Comparison of ENCODE assay signal across 22 cellular contexts in genomic region chr21:32332463-32332951, GRCh38. TPM values are rescaled to one million over a fixed set of nuclear protein-coding genes. Genes with fewer than 3 reads are reported as not detected.
DNase-seq lines count a peak whose midpoint lies in the region; ATAC-seq, FAIRE-seq and TF ChIP-seq lines count a peak whose summit lies in the region.
"Had no signal": no experiment of that assay in that cellular context is flagged by ENCODE, and none has a peak within 500 bp of the region (broad histone marks: within the 10 kb centered on the region; RNA-seq: fewer than 3 reads in every experiment).

No MANE protein-coding gene starts in this region.

- H3K36me3 ChIP-seq in keratinocyte (ENCODE audit: control insufficient read depth in 2 of 2, extremely low read depth in 1 of 2, insufficient read depth in 2 of 2, low read length in 2 of 2) (peaks cover 43 to 69% of the 10 kb centered on the region in 2 experiments), PC-9 (ENCODE audit: low read depth) (no peaks in the 10 kb centered on the region), H7 (replicated peaks; ENCODE audit: control insufficient read depth, insufficient read depth, low read length) (peaks cover 28% of the 10 kb centered on the region)

- no peak overlapping the region for H3K9ac ChIP-seq in keratinocyte (ENCODE audit: control insufficient read depth, extremely low read depth, insufficient read depth, low read length)
- H3K9ac ChIP-seq: KMS-11 had no signal

- no peaks in the 10 kb centered on the region for H3K79me2 ChIP-seq in keratinocyte (ENCODE audit: control insufficient read depth, insufficient read depth, low read length)
- no peaks in the 10 kb centered on the region for H3K79me2 ChIP-seq in PC-9 (ENCODE audit: low read depth)

- no TSS peak for BruUV-seq in PC-9 (replicated peaks; lab: Mats Ljungman, UMichigan)

- H3K4me2 ChIP-seq in keratinocyte (ENCODE audit: control insufficient read depth, extremely low read depth, insufficient read depth, low read depth, low read length) (no peak overlapping the region), PC-9 (no peak overlapping the region)
- H3K4me2 ChIP-seq: KMS-11 had no signal

- peak overlapping the region; percentile 46 to 86 for H3K27ac Mint-ChIP-seq in natural killer cell
- peak overlapping the region in 1 of 2 donors; percentile 30 for H3K27ac Mint-ChIP-seq in natural killer cell treated with Interleukin-12 subunit alpha and Interleukin-12 subunit beta and Interleukin-15 and Interleukin-18, amount 100 ng/mL, for 72 hours
- peak overlapping the region; percentile 44 for H3K27ac Mint-ChIP-seq in central memory CD8-positive, alpha-beta T cell (ENCODE audit: low read depth)
- no peak overlapping the region for H3K27ac Mint-ChIP-seq in activated CD8-positive, alpha-beta memory T cell treated with anti-CD3 and anti-CD28 coated beads, Interleukin-2, amount 10 ng/mL, durations not matched to agents 7 days and 5 days

- TF ChIP-seq CTCF in natural killer cell (IDR thresholded peaks at IDR 0.05) (no peak), keratinocyte (optimal IDR thresholded peaks at IDR 0.05 in 1 of 3, IDR thresholded peaks at IDR 0.05 in 1 of 3, conservative IDR thresholded peaks at IDR 0.05 in 1 of 3; ENCODE audit: extremely low read depth in 1 of 3, insufficient read depth in 2 of 3, low read length in 3 of 3) (no peak), PC-9 (conservative IDR thresholded peaks at IDR 0.05) (no peak)

- intact Hi-C loops in natural killer cell (cut with micrococcal nuclease) = loop anchor here (5.0 kb wide), 1 partner anchor 480 kb away; a partner anchor contains a TSS
- intact Hi-C loops in PC-9 (cut with micrococcal nuclease; ENCODE audit: unreplicated experiment) = no loop called here

- no peaks in the 10 kb centered on the region for H3K4me1 ChIP-seq in keratinocyte (ENCODE audit: control insufficient read depth, extremely low read depth, insufficient read depth, low read length)
- no peaks in the 10 kb centered on the region for H3K4me1 ChIP-seq in PC-9 (replicated peaks; ENCODE audit: insufficient read depth)

- H3K36me3 Mint-ChIP-seq in natural killer cell = peaks cover 28% of the 10 kb centered on the region
- peaks cover 36% of the 10 kb centered on the region for H3K36me3 Mint-ChIP-seq in natural killer cell treated with Interleukin-12 subunit alpha and Interleukin-12 subunit beta and Interleukin-15 and Interleukin-18, amount 100 ng/mL, for 72 hours
- peaks cover 42% of the 10 kb centered on the region for H3K36me3 Mint-ChIP-seq in central memory CD8-positive, alpha-beta T cell (ENCODE audit: insufficient read depth)
- peaks cover 60% of the 10 kb centered on the region for H3K36me3 Mint-ChIP-seq in activated CD8-positive, alpha-beta memory T cell treated with anti-CD3 and anti-CD28 coated beads, Interleukin-2, amount 10 ng/mL, durations not matched to agents 7 days and 5 days

- CTCF ChIA-PET in PC-9 (lab: Charles Lee) = no interaction called here
- CTCF ChIA-PET in activated CD8-positive, alpha-beta memory T cell treated with anti-CD3 and anti-CD28 coated beads, Interleukin-2, amount 10 ng/mL, durations not matched to agents 7 days and 5 days (lab: Charles Lee) = no interaction called here

- H3K9me3 ChIP-seq in keratinocyte (ENCODE audit: control insufficient read depth, low read depth, low read length) (no peaks in the 10 kb centered on the region), PC-9 (ENCODE audit: insufficient read depth, low read depth) (no peaks in the 10 kb centered on the region)
- H3K9me3 ChIP-seq: MG63 had no signal

- ATAC-seq in natural killer cell (no peak), GM21515 (IDR thresholded peaks at IDR 0.05; ENCODE audit: unreplicated experiment) (no peak)
- ATAC-seq in natural killer cell treated with Interleukin-12 subunit alpha and Interleukin-12 subunit beta and Interleukin-15 and Interleukin-18, amount 100 ng/mL, for 72 hours = no peak
- ATAC-seq in central memory CD8-positive, alpha-beta T cell (replicated peaks; ENCODE audit: extremely low read depth, poor library complexity, severe bottlenecking) = no peak
- no peak for ATAC-seq in activated CD8-positive, alpha-beta memory T cell treated with anti-CD3 and anti-CD28 coated beads, Interleukin-2, amount 10 ng/mL, durations not matched to agents 7 days and 5 days
- ATAC-seq: Right ventricle myocardium inferior had no signal

- no peak for DNase-seq in natural killer cell
- DNase-seq in natural killer cell treated with Interleukin-12 subunit alpha and Interleukin-12 subunit beta and Interleukin-15 and Interleukin-18, amount 100 ng/mL, for 72 hours (ENCODE audit: low spot score) = no peak
- DNase-seq in central memory CD8-positive, alpha-beta T cell (ENCODE audit: low spot score in 2 of 2) = no peak
- DNase-seq in keratinocyte (ENCODE audit: low read depth, low spot score) = no peak
- DNase-seq in PC-9 = no peak
- no peak for DNase-seq in activated CD8-positive, alpha-beta memory T cell treated with anti-CD3 and anti-CD28 coated beads, Interleukin-2, amount 10 ng/mL, durations not matched to agents 7 days and 5 days
- DNase-seq in H7 = no peak
- DNase-seq: 8988T; COR-L47; DMS153; EL; GOT3; MG63; NCI-H1092 treated with DMSO at 0.1 percent for 48 hours; NCI-H1694; NCI-H2107; NCI-H345; NCI-H69; NK-92 treated with Interleukin-12 subunit alpha and Interleukin-12 subunit beta, amount 100 ng/mL, for 24 hours had no signal

- no peak overlapping the region for H3K27ac ChIP-seq in keratinocyte (ENCODE audit: control insufficient read depth, insufficient read depth, low read length)
- H3K27ac ChIP-seq in PC-9 = no peak overlapping the region
- H3K27ac ChIP-seq: KMS-11 had no signal

- FAIRE-seq in keratinocyte (lab: Jason Lieb, UNC) = peak; percentile 20

- no peaks in the 10 kb centered on the region for H3K27me3 Mint-ChIP-seq in natural killer cell (ENCODE audit: low read depth in 2 of 2)
- H3K27me3 Mint-ChIP-seq in natural killer cell treated with Interleukin-12 subunit alpha and Interleukin-12 subunit beta and Interleukin-15 and Interleukin-18, amount 100 ng/mL, for 72 hours = no peaks in the 10 kb centered on the region
- no peaks in the 10 kb centered on the region for H3K27me3 Mint-ChIP-seq in central memory CD8-positive, alpha-beta T cell
- H3K27me3 Mint-ChIP-seq in activated CD8-positive, alpha-beta memory T cell treated with anti-CD3 and anti-CD28 coated beads, Interleukin-2, amount 10 ng/mL, durations not matched to agents 7 days and 5 days = no peaks in the 10 kb centered on the region

- H3K4me3 ChIP-seq in keratinocyte (ENCODE audit: control insufficient read depth in 2 of 3, extremely low read depth in 1 of 3, insufficient read depth in 2 of 3, low read depth in 1 of 3, low read length in 3 of 3) (no peak overlapping the region), PC-9 (no peak overlapping the region), H7 (ENCODE audit: insufficient read depth, low read depth, low read length) (no peak overlapping the region)
- H3K4me3 ChIP-seq: MG63 had no signal

- dilution Hi-C loops in keratinocyte (cut with MboI; ENCODE audit: extremely low pct_ligation_motif_present, low sequenced_read_pairs) = no loop called here

- H2AFZ ChIP-seq in keratinocyte (ENCODE audit: control insufficient read depth, low read length) (no peak overlapping the region), PC-9 (no peak overlapping the region)

- POLR2A ChIA-PET in PC-9 (lab: Charles Lee; ENCODE audit: unreplicated experiment) = interaction anchor here (0.6 kb wide), 1 partner anchor 12 kb away, joined by 8 read pairs; no protein-coding TSS in a partner anchor

- H3K27me3 ChIP-seq in keratinocyte (ENCODE audit: control insufficient read depth, extremely low read depth, insufficient read depth, low read length) = no peaks in the 10 kb centered on the region
- no peaks in the 10 kb centered on the region for H3K27me3 ChIP-seq in PC-9 (ENCODE audit: insufficient read depth, low read depth)
- H3K27me3 ChIP-seq in H7 (ENCODE audit: control insufficient read depth, insufficient read depth, low read length) = no peaks in the 10 kb centered on the region
- H3K27me3 ChIP-seq: MG63 had no signal

- no peaks in the 10 kb centered on the region for H4K20me1 ChIP-seq in keratinocyte (ENCODE audit: control insufficient read depth, extremely low read depth, insufficient read depth, low read length)
- 0 out of 2 replicates have a peak, but pooled peaks cover 3% of the 10 kb centered on the region for H4K20me1 ChIP-seq in PC-9 (ENCODE audit: insufficient read depth)

- no peaks in the 10 kb centered on the region for H3K9me2 ChIP-seq in PC-9 (ENCODE audit: insufficient read depth)

- H3K4me1 Mint-ChIP-seq in natural killer cell = peaks cover 0 to 9% of the 10 kb centered on the region in 2 donors
- H3K4me1 Mint-ChIP-seq in natural killer cell treated with Interleukin-12 subunit alpha and Interleukin-12 subunit beta and Interleukin-15 and Interleukin-18, amount 100 ng/mL, for 72 hours (ENCODE audit: low read depth in 2 of 2) = no peaks in the 10 kb centered on the region
- H3K4me1 Mint-ChIP-seq in central memory CD8-positive, alpha-beta T cell = no peaks in the 10 kb centered on the region
- H3K4me1 Mint-ChIP-seq in activated CD8-positive, alpha-beta memory T cell treated with anti-CD3 and anti-CD28 coated beads, Interleukin-2, amount 10 ng/mL, durations not matched to agents 7 days and 5 days = no peaks in the 10 kb centered on the region

- no peaks in the 10 kb centered on the region; the same call in 1 of the 2 replicates for H3F3A ChIP-seq in PC-9 (ENCODE audit: insufficient read depth, low read depth)

- peak overlapping the region; percentile 71 for H3K4me3 Mint-ChIP-seq in natural killer cell
- no peak overlapping the region for H3K4me3 Mint-ChIP-seq in natural killer cell treated with Interleukin-12 subunit alpha and Interleukin-12 subunit beta and Interleukin-15 and Interleukin-18, amount 100 ng/mL, for 72 hours
- H3K4me3 Mint-ChIP-seq in central memory CD8-positive, alpha-beta T cell = no peak overlapping the region
- H3K4me3 Mint-ChIP-seq in activated CD8-positive, alpha-beta memory T cell treated with anti-CD3 and anti-CD28 coated beads, Interleukin-2, amount 10 ng/mL, durations not matched to agents 7 days and 5 days = no peak overlapping the region

- H3K9me1 ChIP-seq in keratinocyte (ENCODE audit: control insufficient read depth, extremely low read depth, insufficient read depth, low read length) = no peaks in the 10 kb centered on the region

- H3K9me3 Mint-ChIP-seq in natural killer cell = no peaks in the 10 kb centered on the region
- no peaks in the 10 kb centered on the region for H3K9me3 Mint-ChIP-seq in natural killer cell treated with Interleukin-12 subunit alpha and Interleukin-12 subunit beta and Interleukin-15 and Interleukin-18, amount 100 ng/mL, for 72 hours
- H3K9me3 Mint-ChIP-seq in central memory CD8-positive, alpha-beta T cell = no peaks in the 10 kb centered on the region
- H3K9me3 Mint-ChIP-seq in activated CD8-positive, alpha-beta memory T cell treated with anti-CD3 and anti-CD28 coated beads, Interleukin-2, amount 10 ng/mL, durations not matched to agents 7 days and 5 days (ENCODE audit: low read depth) = no peaks in the 10 kb centered on the region

RNA-seq across cellular contexts. Expression of gene MRAP, which starts 33.9 kb away (rescaled TPM):
- total RNA-seq in natural killer cell (not detected), PC-9 (2021) (not detected in 2 replicates)
- not detected for total RNA-seq in natural killer cell treated with Interleukin-12 subunit alpha and Interleukin-12 subunit beta and Interleukin-15 and Interleukin-18, amount 100 ng/mL, for 72 hours
- not detected in 3 replicates for polyA plus RNA-seq in keratinocyte
- polyA plus RNA-seq in keratinocyte (2011; ENCODE audit: low read depth) = not detected
- not detected in 2 replicates for polyA plus RNA-seq in keratinocyte (2011; cell fraction: cytosol; rRNA removed)
- not detected in 2 replicates for polyA plus RNA-seq in keratinocyte (2011; cell fraction: nucleus; rRNA removed)
- polyA plus RNA-seq in keratinocyte (2012; ENCODE audit: low replicate concordance) = not detected in 2 replicates
- polyA minus RNA-seq in keratinocyte = not detected in 3 replicates
- polyA minus RNA-seq in keratinocyte (2011; cell fraction: cytosol; rRNA and poly(A)+ RNA removed) = not detected
- polyA minus RNA-seq in keratinocyte (2011; cell fraction: nucleus; rRNA and poly(A)+ RNA removed) = not detected in 2 replicates
- not detected for total RNA-seq in activated CD8-positive, alpha-beta memory T cell treated with anti-CD3 and anti-CD28 coated beads, Interleukin-2, amount 10 ng/mL, durations not matched to agents 7 days and 5 days
- not detected in 2 replicates for total RNA-seq in H7 (2014; rRNA removed; shearing (Covaris generic))

RNA-seq across cellular contexts. Expression of gene MIS18A, which starts 53.7 kb away (rescaled TPM):
- total RNA-seq in natural killer cell = 1 to 10 TPM; 4.2 to 7.9 (median 5.2) TPM
- 10 to 100 TPM; 13.4 to 25.2 TPM for total RNA-seq in natural killer cell treated with Interleukin-12 subunit alpha and Interleukin-12 subunit beta and Interleukin-15 and Interleukin-18, amount 100 ng/mL, for 72 hours
- 6.6 to 12.1 TPM (median 11.8 TPM) in 3 replicates for polyA plus RNA-seq in keratinocyte
- polyA plus RNA-seq in keratinocyte (2011; ENCODE audit: low read depth) = 3.3 TPM
- 6.8 and 7.1 TPM in 2 replicates for polyA plus RNA-seq in keratinocyte (2011; cell fraction: cytosol; rRNA removed)
- 4.8 and 7.7 TPM in 2 replicates for polyA plus RNA-seq in keratinocyte (2011; cell fraction: nucleus; rRNA removed)
- polyA plus RNA-seq in keratinocyte (2012; ENCODE audit: low replicate concordance) = 5.1 and 12.1 TPM in 2 replicates
- 0.46 to 4.0 TPM (median 1.5 TPM) in 3 replicates for polyA minus RNA-seq in keratinocyte
- 6.1 TPM for polyA minus RNA-seq in keratinocyte (2011; cell fraction: cytosol; rRNA and poly(A)+ RNA removed)
- 1.8 and 2.8 TPM in 2 replicates for polyA minus RNA-seq in keratinocyte (2011; cell fraction: nucleus; rRNA and poly(A)+ RNA removed)
- 17.5 and 18.8 TPM in 2 replicates for total RNA-seq in PC-9 (2021)
- 10 to 100 TPM; 29.3 to 30.1 TPM for total RNA-seq in activated CD8-positive, alpha-beta memory T cell treated with anti-CD3 and anti-CD28 coated beads, Interleukin-2, amount 10 ng/mL, durations not matched to agents 7 days and 5 days
- total RNA-seq in H7 (2014; rRNA removed; shearing (Covaris generic)) = 54.5 and 56.6 TPM in 2 replicates
